In genomic region chr10:69868821-69869220, GRCh38 we compare ENCODE assay signal across 16 cellular contexts.
"Had no signal": no experiment of that assay in that cellular context is flagged by ENCODE, and none has a peak within 500 bp of the region (broad histone marks: within the 10 kb centered on the region; RNA-seq: fewer than 3 reads in every experiment).

No MANE protein-coding gene starts in this region.

- H3K4me1 ChIP-seq: prostate gland, right lobe of liver, uterus had no signal

- H3K36me3 ChIP-seq: esophagus muscularis mucosa, lower lobe of right lung, prostate gland, right lobe of liver, thoracic aorta, uterus had no signal

- H3K27ac Mint-ChIP-seq: activated CD4-positive, alpha-beta memory T cell treated with anti-CD3 and anti-CD28 coated beads for 36 hours; activated naive CD8-positive, alpha-beta T cell treated with anti-CD3 and anti-CD28 coated beads for 36 hours; activated T-cell treated with anti-CD3 and anti-CD28 coated beads, Interleukin-2, amount 50 U/mL, for 72 hours; immature natural killer cell; stimulated activated naive CD8-positive, alpha-beta T cell treated with anti-CD3 and anti-CD28 coated beads, Interleukin-15, Interleukin-2, amounts not matched to agents 100 ng/mL and 50 ng/mL, for 24 hours had no signal

- H3K27ac ChIP-seq: esophagus muscularis mucosa, lower lobe of right lung, prostate gland, right lobe of liver, thoracic aorta, uterus had no signal

- H3K4me3 ChIP-seq: esophagus muscularis mucosa, lower lobe of right lung, prostate gland, right lobe of liver, thoracic aorta, uterus had no signal

- ATAC-seq: activated T-cell treated with anti-CD3 and anti-CD28 coated beads, Interleukin-2, amount 50 U/mL, for 72 hours; lower lobe of right lung; naive thymus-derived CD8-positive, alpha-beta T cell had no signal

- H3K27me3 Mint-ChIP-seq: activated naive CD8-positive, alpha-beta T cell treated with anti-CD3 and anti-CD28 coated beads for 36 hours; naive thymus-derived CD8-positive, alpha-beta T cell had no signal

- DNase-seq: activated CD4-positive, alpha-beta memory T cell treated with anti-CD3 and anti-CD28 coated beads for 36 hours; activated gamma-delta T cell treated with Interleukin-2 at 50 U/mL for 16 hours; activated naive CD8-positive, alpha-beta T cell treated with anti-CD3 and anti-CD28 coated beads for 36 hours; activated T-cell treated with anti-CD3 and anti-CD28 coated beads, Interleukin-2, amount 50 U/mL, for 72 hours; hypothalamus; immature natural killer cell; lower lobe of right lung; naive thymus-derived CD8-positive, alpha-beta T cell; nucleus accumbens; uterus had no signal

- H3K4me3 Mint-ChIP-seq: activated CD4-positive, alpha-beta memory T cell treated with anti-CD3 and anti-CD28 coated beads for 36 hours; activated naive CD8-positive, alpha-beta T cell treated with anti-CD3 and anti-CD28 coated beads for 36 hours; activated T-cell treated with anti-CD3 and anti-CD28 coated beads, Interleukin-2, amount 50 U/mL, for 72 hours; endodermal cell; immature natural killer cell; naive thymus-derived CD8-positive, alpha-beta T cell; stimulated activated naive CD8-positive, alpha-beta T cell treated with anti-CD3 and anti-CD28 coated beads, Interleukin-15, Interleukin-2, amounts not matched to agents 100 ng/mL and 50 ng/mL, for 24 hours had no signal

- H3K9me3 Mint-ChIP-seq: activated CD4-positive, alpha-beta memory T cell treated with anti-CD3 and anti-CD28 coated beads for 36 hours; activated naive CD8-positive, alpha-beta T cell treated with anti-CD3 and anti-CD28 coated beads for 36 hours; activated T-cell treated with anti-CD3 and anti-CD28 coated beads, Interleukin-2, amount 50 U/mL, for 72 hours; endodermal cell; immature natural killer cell; naive thymus-derived CD8-positive, alpha-beta T cell; stimulated activated naive CD8-positive, alpha-beta T cell treated with anti-CD3 and anti-CD28 coated beads, Interleukin-15, Interleukin-2, amounts not matched to agents 100 ng/mL and 50 ng/mL, for 24 hours had no signal

- H3K27me3 ChIP-seq: esophagus muscularis mucosa, right lobe of liver, uterus had no signal

- H3K9me3 ChIP-seq: esophagus muscularis mucosa, lower lobe of right lung, prostate gland, right lobe of liver, thoracic aorta, uterus had no signal

- H3K4me1 Mint-ChIP-seq: activated naive CD8-positive, alpha-beta T cell treated with anti-CD3 and anti-CD28 coated beads for 36 hours; immature natural killer cell had no signal

- H3K36me3 Mint-ChIP-seq: activated CD4-positive, alpha-beta memory T cell treated with anti-CD3 and anti-CD28 coated beads for 36 hours; activated naive CD8-positive, alpha-beta T cell treated with anti-CD3 and anti-CD28 coated beads for 36 hours; naive thymus-derived CD8-positive, alpha-beta T cell had no signal
